ENCODE assay signal across 2 cellular contexts in the genomic region with DNA sequence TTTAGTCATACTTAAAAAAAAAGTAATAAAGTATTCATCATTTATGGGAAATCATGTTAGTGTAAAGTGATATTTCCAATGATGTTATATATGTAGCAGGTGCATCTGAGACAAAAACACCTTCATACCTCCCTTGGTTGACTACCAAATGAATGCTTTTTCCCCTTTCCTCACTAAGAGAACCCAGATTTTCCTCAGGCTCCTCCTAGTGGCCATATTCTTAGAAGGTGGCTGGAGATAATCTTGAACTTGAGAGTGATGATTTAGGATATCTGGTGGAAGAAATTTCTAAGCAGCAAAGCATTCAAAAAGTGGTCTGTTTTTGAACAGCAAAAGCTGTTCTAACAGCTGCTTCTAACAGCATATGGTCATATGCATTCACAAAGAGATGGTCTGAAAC.
TF ChIP-seq lines count a peak whose summit lies in the region.

No MANE protein-coding gene starts in this region.

TF ChIP-seq in IMR-90, 13 proteins besides CTCF, POLR2A, EP300 and RAD21:
- no peak for TF ChIP-seq RCOR1 (IDR thresholded peaks at IDR 0.05; ENCODE audit: insufficient replicate concordance, low read length)
- no peak for TF ChIP-seq BHLHE40 (IDR thresholded peaks at IDR 0.05; ENCODE audit: low read depth, low read length)

TF ChIP-seq in HepG2, 621 proteins besides CTCF, POLR2A, EP300 and RAD21:
- TF ChIP-seq ATM (IDR thresholded peaks at IDR 0.05; ENCODE audit: borderline replicate concordance) (no peak), PHF8 (CRISPR knock-in tag; IDR thresholded peaks at IDR 0.05) (no peak), PRPF4 (IDR thresholded peaks at IDR 0.05; ENCODE audit: low read depth, low read length, poor library complexity, severe bottlenecking) (no peak), HMGA1 (CRISPR knock-in tag; conservative IDR thresholded peaks at IDR 0.05) (no peak), JARID2 (CRISPR knock-in tag; IDR thresholded peaks at IDR 0.05; ENCODE audit: insufficient replicate concordance) (no peak), GATAD1 (CRISPR knock-in tag; IDR thresholded peaks at IDR 0.05) (no peak), ZNF720 (CRISPR knock-in tag; IDR thresholded peaks at IDR 0.05) (no peak), ZBTB1 (CRISPR knock-in tag; IDR thresholded peaks at IDR 0.05; ENCODE audit: borderline replicate concordance) (no peak), NFE2L2 (IDR thresholded peaks at IDR 0.05; ENCODE audit: low read length) (no peak), ZNF136 (CRISPR knock-in tag; IDR thresholded peaks at IDR 0.05; ENCODE audit: low read depth) (no peak), NCOR1 (IDR thresholded peaks at IDR 0.05; ENCODE audit: borderline replicate concordance, low read length) (no peak), ZFY (CRISPR knock-in tag; IDR thresholded peaks at IDR 0.05) (no peak), MAZ (IDR thresholded peaks at IDR 0.05; ENCODE audit: borderline replicate concordance, low read depth, low read length) (no peak), MAZ (CRISPR knock-in tag; IDR thresholded peaks at IDR 0.05; ENCODE audit: low read depth) (no peak), ZNF790 (CRISPR knock-in tag; IDR thresholded peaks at IDR 0.05; ENCODE audit: borderline replicate concordance) (no peak), NFKB2 (CRISPR knock-in tag; IDR thresholded peaks at IDR 0.05; ENCODE audit: borderline replicate concordance) (no peak), PPARG (CRISPR knock-in tag; conservative IDR thresholded peaks at IDR 0.05) (no peak)
- TF ChIP-seq, protein P1, sequence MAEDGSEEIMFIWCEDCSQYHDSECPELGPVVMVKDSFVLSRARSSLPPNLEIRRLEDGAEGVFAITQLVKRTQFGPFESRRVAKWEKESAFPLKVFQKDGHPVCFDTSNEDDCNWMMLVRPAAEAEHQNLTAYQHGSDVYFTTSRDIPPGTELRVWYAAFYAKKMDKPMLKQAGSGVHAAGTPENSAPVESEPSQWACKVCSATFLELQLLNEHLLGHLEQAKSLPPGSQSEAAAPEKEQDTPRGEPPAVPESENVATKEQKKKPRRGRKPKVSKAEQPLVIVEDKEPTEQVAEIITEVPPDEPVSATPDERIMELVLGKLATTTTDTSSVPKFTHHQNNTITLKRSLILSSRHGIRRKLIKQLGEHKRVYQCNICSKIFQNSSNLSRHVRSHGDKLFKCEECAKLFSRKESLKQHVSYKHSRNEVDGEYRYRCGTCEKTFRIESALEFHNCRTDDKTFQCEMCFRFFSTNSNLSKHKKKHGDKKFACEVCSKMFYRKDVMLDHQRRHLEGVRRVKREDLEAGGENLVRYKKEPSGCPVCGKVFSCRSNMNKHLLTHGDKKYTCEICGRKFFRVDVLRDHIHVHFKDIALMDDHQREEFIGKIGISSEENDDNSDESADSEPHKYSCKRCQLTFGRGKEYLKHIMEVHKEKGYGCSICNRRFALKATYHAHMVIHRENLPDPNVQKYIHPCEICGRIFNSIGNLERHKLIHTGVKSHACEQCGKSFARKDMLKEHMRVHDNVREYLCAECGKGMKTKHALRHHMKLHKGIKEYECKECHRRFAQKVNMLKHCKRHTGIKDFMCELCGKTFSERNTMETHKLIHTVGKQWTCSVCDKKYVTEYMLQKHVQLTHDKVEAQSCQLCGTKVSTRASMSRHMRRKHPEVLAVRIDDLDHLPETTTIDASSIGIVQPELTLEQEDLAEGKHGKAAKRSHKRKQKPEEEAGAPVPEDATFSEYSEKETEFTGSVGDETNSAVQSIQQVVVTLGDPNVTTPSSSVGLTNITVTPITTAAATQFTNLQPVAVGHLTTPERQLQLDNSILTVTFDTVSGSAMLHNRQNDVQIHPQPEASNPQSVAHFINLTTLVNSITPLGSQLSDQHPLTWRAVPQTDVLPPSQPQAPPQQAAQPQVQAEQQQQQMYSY (CRISPR knock-in tag; IDR thresholded peaks at IDR 0.05), result no peak
- TF ChIP-seq, protein P2, sequence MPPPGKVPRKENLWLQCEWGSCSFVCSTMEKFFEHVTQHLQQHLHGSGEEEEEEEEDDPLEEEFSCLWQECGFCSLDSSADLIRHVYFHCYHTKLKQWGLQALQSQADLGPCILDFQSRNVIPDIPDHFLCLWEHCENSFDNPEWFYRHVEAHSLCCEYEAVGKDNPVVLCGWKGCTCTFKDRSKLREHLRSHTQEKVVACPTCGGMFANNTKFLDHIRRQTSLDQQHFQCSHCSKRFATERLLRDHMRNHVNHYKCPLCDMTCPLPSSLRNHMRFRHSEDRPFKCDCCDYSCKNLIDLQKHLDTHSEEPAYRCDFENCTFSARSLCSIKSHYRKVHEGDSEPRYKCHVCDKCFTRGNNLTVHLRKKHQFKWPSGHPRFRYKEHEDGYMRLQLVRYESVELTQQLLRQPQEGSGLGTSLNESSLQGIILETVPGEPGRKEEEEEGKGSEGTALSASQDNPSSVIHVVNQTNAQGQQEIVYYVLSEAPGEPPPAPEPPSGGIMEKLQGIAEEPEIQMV (CRISPR knock-in tag; IDR thresholded peaks at IDR 0.05; ENCODE audit: low read depth), result no peak
- TF ChIP-seq, protein P3, sequence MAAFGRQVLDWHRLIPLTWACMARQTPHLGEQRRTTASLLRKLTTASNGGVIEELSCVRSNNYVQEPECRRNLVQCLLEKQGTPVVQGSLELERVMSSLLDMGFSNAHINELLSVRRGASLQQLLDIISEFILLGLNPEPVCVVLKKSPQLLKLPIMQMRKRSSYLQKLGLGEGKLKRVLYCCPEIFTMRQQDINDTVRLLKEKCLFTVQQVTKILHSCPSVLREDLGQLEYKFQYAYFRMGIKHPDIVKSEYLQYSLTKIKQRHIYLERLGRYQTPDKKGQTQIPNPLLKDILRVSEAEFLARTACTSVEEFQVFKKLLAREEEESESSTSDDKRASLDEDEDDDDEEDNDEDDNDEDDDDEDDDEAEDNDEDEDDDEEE (CRISPR knock-in tag; IDR thresholded peaks at IDR 0.05), result no peak
